Comparison of ENCODE assay signal across 13 cellular contexts in genomic region chr17:43662432-43663141, GRCh38. TPM values are rescaled to one million over a fixed set of nuclear protein-coding genes. Genes with fewer than 3 reads are reported as not detected.
A peak's percentile ranks its signal among the peaks of the same experiment; 100 is the strongest.
DNase-seq lines count a peak whose midpoint lies in the region; ATAC-seq, FAIRE-seq and TF ChIP-seq lines count a peak whose summit lies in the region.
"Had no signal": no experiment of that assay in that cellular context is flagged by ENCODE, and none has a peak within 500 bp of the region (broad histone marks: within the 10 kb centered on the region; RNA-seq: fewer than 3 reads in every experiment).

No MANE protein-coding gene starts in this region.

- CTCF ChIA-PET in CD4-positive, alpha-beta T cell (lab: Charles Lee) = interaction anchor here (0.9 kb wide), 1 partner anchor 11 kb away, joined by 4 read pairs; no protein-coding TSS in a partner anchor
- CTCF ChIA-PET in Calu3 (lab: Charles Lee) = interaction anchor here (0.5 to 1.0 kb wide), 2 partner anchors 86 to 100 kb away, joined by 4 to 7 read pairs; no protein-coding TSS in a partner anchor
- CTCF ChIA-PET in HepG2 (lab: Yijun Ruan, JAX; ENCODE audit: low intra/inter-chr PET ratio, low total read pairs) = interaction anchor here (1.3 kb wide), 1 partner anchor 86 kb away, joined by 3 read pairs; no protein-coding TSS in a partner anchor

- peak overlapping the region; percentile 27 for H3K27ac Mint-ChIP-seq in CD4-positive, alpha-beta T cell
- no peak overlapping the region for H3K27ac Mint-ChIP-seq in Calu3 (ENCODE audit: unreplicated experiment)
- H3K27ac Mint-ChIP-seq in stimulated activated memory B cell treated with anti-CD40 and anti-IgM and Interleukin-4, amounts not matched to agents 10 μg/mL and 1 μg/mL and 100 μg/mL, for 72 hours = no peak overlapping the region

- POLR2A ChIA-PET in CD4-positive, alpha-beta T cell (lab: Charles Lee) = no interaction called here
- POLR2A ChIA-PET in HepG2 (lab: Yijun Ruan, JAX) = interaction anchor here (0.9 kb wide), 1 partner anchor 89 kb away, joined by 3 read pairs; no protein-coding TSS in a partner anchor

- FAIRE-seq in A204.1 (lab: Jason Lieb, UNC) (peak; percentile 44), keratinocyte (lab: Jason Lieb, UNC) (peak; percentile 34), HepG2 (lab: Jason Lieb, UNC) (no peak)
- FAIRE-seq: kidney had no signal

- H3K36me3 Mint-ChIP-seq in CD4-positive, alpha-beta T cell (ENCODE audit: low read depth) = no peaks in the 10 kb centered on the region
- H3K36me3 Mint-ChIP-seq in Calu3 (ENCODE audit: insufficient read depth, unreplicated experiment) = no peaks in the 10 kb centered on the region
- H3K36me3 Mint-ChIP-seq in stimulated activated memory B cell treated with anti-CD40 and anti-IgM and Interleukin-4, amounts not matched to agents 10 μg/mL and 1 μg/mL and 100 μg/mL, for 72 hours = no peaks in the 10 kb centered on the region

- H3K4me2 ChIP-seq in keratinocyte (ENCODE audit: control insufficient read depth, extremely low read depth, insufficient read depth, low read depth, low read length) (no peak overlapping the region), HepG2 (ENCODE audit: low read depth, low read length) (no peak overlapping the region)

- TF ChIP-seq EP300 in HepG2 (IDR thresholded peaks at IDR 0.05; ENCODE audit: low read depth in 2 of 2, low read length in 2 of 2) (no peak), HepG2 (CRISPR knock-in tag; IDR thresholded peaks at IDR 0.05; ENCODE audit: borderline replicate concordance) (no peak)

- H3K4me1 ChIP-seq in SJCRH30 = peaks cover 56% of the 10 kb centered on the region
- peaks cover 19% of the 10 kb centered on the region for H3K4me1 ChIP-seq in keratinocyte (ENCODE audit: control insufficient read depth, extremely low read depth, insufficient read depth, low read length)
- peaks cover 38% of the 10 kb centered on the region for H3K4me1 ChIP-seq in HepG2 (ENCODE audit: insufficient read depth, low read length)

- H4K20me1 ChIP-seq in keratinocyte (ENCODE audit: control insufficient read depth, extremely low read depth, insufficient read depth, low read length) = no peaks in the 10 kb centered on the region
- H4K20me1 ChIP-seq in HepG2 (ENCODE audit: insufficient read depth, low read length) = no peaks in the 10 kb centered on the region

- TF ChIP-seq RAD21 in HepG2 (CRISPR knock-in tag; IDR thresholded peaks at IDR 0.05) = no peak

- BruUV-seq in Calu3 (replicated peaks; lab: Mats Ljungman, UMichigan) (no TSS peak), HepG2 (replicated peaks; lab: Mats Ljungman, UMichigan) (no TSS peak)

- DNase-seq in CD4-positive, alpha-beta T cell = no peak
- DNase-seq in SJCRH30 = peak; percentile 65 to 80
- no peak for DNase-seq in keratinocyte (ENCODE audit: low read depth, low spot score)
- DNase-seq in stimulated activated CD4-positive, alpha-beta T cell treated with anti-CD3 and anti-CD28 coated beads, Interleukin-2, amount 100 ng/mL, for 24 hours = no peak
- DNase-seq in Calu3 = no peak
- DNase-seq in HepG2 (ENCODE audit: low spot score) = no peak
- DNase-seq: activated effector memory CD4-positive, alpha-beta T cell treated with Interleukin-2 at 50 U/mL for 16 hours; cortex of kidney; kidney; NCI-H2107 had no signal

- dilution Hi-C loops in keratinocyte (cut with MboI; ENCODE audit: extremely low pct_ligation_motif_present, low sequenced_read_pairs) = no loop called here

- intact Hi-C loops in CD4-positive, alpha-beta T cell (cut with DNase I, micrococcal nuclease) = no loop called here
- intact Hi-C loops in Calu3 (cut with micrococcal nuclease; ENCODE audit: unreplicated experiment) (no loop called here), HepG2 (cut with micrococcal nuclease; ENCODE audit: unreplicated experiment) (no loop called here)

- H3K4me3 Mint-ChIP-seq in CD4-positive, alpha-beta T cell = peak overlapping the region; percentile 12
- no peak overlapping the region for H3K4me3 Mint-ChIP-seq in Calu3 (ENCODE audit: low read depth, unreplicated experiment)
- no peak overlapping the region for H3K4me3 Mint-ChIP-seq in stimulated activated memory B cell treated with anti-CD40 and anti-IgM and Interleukin-4, amounts not matched to agents 10 μg/mL and 1 μg/mL and 100 μg/mL, for 72 hours

- ATAC-seq in CD4-positive, alpha-beta T cell (ENCODE audit: poor library complexity) = no peak
- ATAC-seq in HepG2 = no peak
- no peak for ATAC-seq in stimulated activated memory B cell treated with anti-CD40 and anti-IgM and Interleukin-4, amounts not matched to agents 10 μg/mL and 1 μg/mL and 100 μg/mL, for 72 hours
- ATAC-seq: Panc1 had no signal

- no peak for TF ChIP-seq POLR2A in HepG2 (IDR thresholded peaks at IDR 0.05; ENCODE audit: insufficient read depth in 1 of 2, low read depth in 2 of 2, low read length in 2 of 2)

- no peaks in the 10 kb centered on the region for H3K9me3 Mint-ChIP-seq in CD4-positive, alpha-beta T cell
- no peaks in the 10 kb centered on the region for H3K9me3 Mint-ChIP-seq in Calu3 (ENCODE audit: low read depth, unreplicated experiment)
- no peaks in the 10 kb centered on the region for H3K9me3 Mint-ChIP-seq in stimulated activated memory B cell treated with anti-CD40 and anti-IgM and Interleukin-4, amounts not matched to agents 10 μg/mL and 1 μg/mL and 100 μg/mL, for 72 hours

- H3K9ac ChIP-seq in keratinocyte (ENCODE audit: control insufficient read depth, extremely low read depth, insufficient read depth, low read length) (no peak overlapping the region), HepG2 (ENCODE audit: insufficient read depth, low read depth, low read length) (no peak overlapping the region)

- H3K4me1 Mint-ChIP-seq in CD4-positive, alpha-beta T cell (ENCODE audit: low read depth) = peaks cover 31% of the 10 kb centered on the region
- H3K4me1 Mint-ChIP-seq in Calu3 (ENCODE audit: low read depth, unreplicated experiment) = no peaks in the 10 kb centered on the region
- H3K4me1 Mint-ChIP-seq in stimulated activated memory B cell treated with anti-CD40 and anti-IgM and Interleukin-4, amounts not matched to agents 10 μg/mL and 1 μg/mL and 100 μg/mL, for 72 hours = no peaks in the 10 kb centered on the region

- H3K79me2 ChIP-seq in keratinocyte (ENCODE audit: control insufficient read depth, insufficient read depth, low read length) (no peaks in the 10 kb centered on the region), HepG2 (ENCODE audit: insufficient read depth, low read length) (no peaks in the 10 kb centered on the region)

- WGBS in HepG2 (ENCODE audit: low lambda C conversion rate) = 54% methylated on average over 12 of the region's 12 CpGs

- no peak overlapping the region for H2AFZ ChIP-seq in keratinocyte (ENCODE audit: control insufficient read depth, low read length)
- no peak overlapping the region for H2AFZ ChIP-seq in HepG2 (ENCODE audit: low read length)

- in situ Hi-C loops in HepG2 (cut with HindIII; ENCODE audit: extremely low pct_ligation_motif_present, low pct_unique_long_range_greater_than_20kb) = no loop called here

- no peaks in the 10 kb centered on the region for H3K27me3 Mint-ChIP-seq in CD4-positive, alpha-beta T cell
- peaks cover 66% of the 10 kb centered on the region for H3K27me3 Mint-ChIP-seq in Calu3 (ENCODE audit: unreplicated experiment)
- H3K27me3 Mint-ChIP-seq in stimulated activated memory B cell treated with anti-CD40 and anti-IgM and Interleukin-4, amounts not matched to agents 10 μg/mL and 1 μg/mL and 100 μg/mL, for 72 hours = peaks cover 56% of the 10 kb centered on the region

- H3K36me3 ChIP-seq in SJCRH30 = no peaks in the 10 kb centered on the region
- H3K36me3 ChIP-seq in keratinocyte (ENCODE audit: control insufficient read depth in 2 of 2, extremely low read depth in 1 of 2, insufficient read depth in 2 of 2, low read length in 2 of 2) = no peaks in the 10 kb centered on the region
- no peaks in the 10 kb centered on the region for H3K36me3 ChIP-seq in HepG2 (replicated peaks in 1 of 2; ENCODE audit: control insufficient read depth in 1 of 2, insufficient read depth in 2 of 2, low read length in 2 of 2)

- H3K9me1 ChIP-seq in keratinocyte (ENCODE audit: control insufficient read depth, extremely low read depth, insufficient read depth, low read length) = no peaks in the 10 kb centered on the region

- no peaks in the 10 kb centered on the region for H3K9me3 ChIP-seq in CD4-positive, alpha-beta T cell (ENCODE audit: control insufficient read depth, low read length)
- no peaks in the 10 kb centered on the region for H3K9me3 ChIP-seq in SJCRH30 (replicated peaks)
- no peaks in the 10 kb centered on the region for H3K9me3 ChIP-seq in keratinocyte (ENCODE audit: control insufficient read depth, low read depth, low read length)
- no peaks in the 10 kb centered on the region for H3K9me3 ChIP-seq in HepG2 (ENCODE audit: low read length)

- no peaks in the 10 kb centered on the region for H3K27me3 ChIP-seq in CD4-positive, alpha-beta T cell (ENCODE audit: control insufficient read depth, insufficient read depth, low read length)
- H3K27me3 ChIP-seq in SJCRH30 (no peaks in the 10 kb centered on the region), keratinocyte (ENCODE audit: control insufficient read depth, extremely low read depth, insufficient read depth, low read length) (no peaks in the 10 kb centered on the region), HepG2 (ENCODE audit: control insufficient read depth in 1 of 2, insufficient read depth in 2 of 2, low read length in 2 of 2) (peaks cover 11 to 43% of the 10 kb centered on the region in 2 experiments; a peak in 4 of 5 replicates)

- no peak for TF ChIP-seq CTCF in CD4-positive, alpha-beta T cell (IDR thresholded peaks at IDR 0.05)
- TF ChIP-seq CTCF in keratinocyte (optimal IDR thresholded peaks at IDR 0.05 in 1 of 3, IDR thresholded peaks at IDR 0.05 in 1 of 3, conservative IDR thresholded peaks at IDR 0.05 in 1 of 3; ENCODE audit: extremely low read depth in 1 of 3, insufficient read depth in 2 of 3, low read length in 3 of 3) (no peak), Calu3 (IDR thresholded peaks at IDR 0.05; ENCODE audit: unreplicated experiment) (no peak), HepG2 (CRISPR knock-in tag; IDR thresholded peaks at IDR 0.05) (no peak)

- H3K27ac ChIP-seq in CD4-positive, alpha-beta T cell (ENCODE audit: low read depth, low read length) = no peak overlapping the region
- H3K27ac ChIP-seq in SJCRH30 (peak overlapping the region; percentile 97), keratinocyte (ENCODE audit: control insufficient read depth, insufficient read depth, low read length) (no peak overlapping the region), HepG2 (ENCODE audit: extremely low read length, insufficient read depth, low read length) (no peak overlapping the region)

- H3K4me3 ChIP-seq in SJCRH30 = peak overlapping the region; percentile 59
- no peak overlapping the region for H3K4me3 ChIP-seq in keratinocyte (ENCODE audit: control insufficient read depth in 2 of 3, extremely low read depth in 1 of 3, insufficient read depth in 2 of 3, low read depth in 1 of 3, low read length in 3 of 3)
- H3K4me3 ChIP-seq in HepG2 (replicated peaks in 1 of 3; ENCODE audit: insufficient read depth in 1 of 3, low read depth in 2 of 3, low read length in 3 of 3) = no peak overlapping the region

RNA-seq across cellular contexts. Expression of gene MEOX1, which starts 0.9 kb away (rescaled TPM):
- under 1 TPM; 0.41 to 0.50 TPM for total RNA-seq in CD4-positive, alpha-beta T cell
- 44.6 and 44.7 TPM in 2 replicates for total RNA-seq in SJCRH30 (2014; rRNA removed; shearing (Covaris generic))
- polyA plus RNA-seq in keratinocyte (0.05 to 0.10 TPM (median 0.08 TPM) in 3 replicates), HepG2 (2011; rRNA removed) (not detected in 2 replicates)
- polyA plus RNA-seq in keratinocyte (2011; ENCODE audit: low read depth) = 0.31 TPM
- 0.02 and 0.04 TPM in 2 replicates for polyA plus RNA-seq in keratinocyte (2011; cell fraction: cytosol; rRNA removed)
- polyA plus RNA-seq in keratinocyte (2011; cell fraction: nucleus; rRNA removed) = 0.04 and 0.09 TPM in 2 replicates
- polyA plus RNA-seq in keratinocyte (2012; ENCODE audit: low replicate concordance) = 0.11 and 0.28 TPM in 2 replicates
- not detected in 3 replicates for polyA minus RNA-seq in keratinocyte
- not detected for polyA minus RNA-seq in keratinocyte (2011; cell fraction: cytosol; rRNA and poly(A)+ RNA removed)
- polyA minus RNA-seq in keratinocyte (2011; cell fraction: nucleus; rRNA and poly(A)+ RNA removed) = not detected in 2 replicates
- total RNA-seq in Calu3 (2022) (not detected in 2 replicates), HepG2 (2016; rRNA removed; fragmentation: Illumina TruSeq; extraction: Trizol) (not detected in 2 replicates)
- total RNA-seq in HepG2 (2016; cell fraction: cytosol; rRNA removed; fragmentation: Illumina TruSeq; extraction: Trizol; ENCODE audit: low read depth) = not detected in 2 replicates
- not detected in 2 replicates for total RNA-seq in HepG2 (2016; cell fraction: insoluble cytoplasmic fraction; rRNA removed; fragmentation: Illumina TruSeq; extraction: Trizol)
- not detected in 2 replicates for total RNA-seq in HepG2 (2016; cell fraction: membrane; rRNA removed; fragmentation: Illumina TruSeq; extraction: Trizol)
- total RNA-seq in HepG2 (2016; cell fraction: nucleus; rRNA removed; fragmentation: Illumina TruSeq; extraction: Trizol) = not detected in 2 replicates
- polyA plus RNA-seq in HepG2 (2011; cell fraction: cytosol; rRNA removed) = not detected in 2 replicates
- polyA plus RNA-seq in HepG2 (2011; cell fraction: nucleus; rRNA removed) = not detected in 2 replicates
- not detected in 2 replicates for polyA plus RNA-seq in HepG2 (2012)
- polyA plus RNA-seq in HepG2 (2016; cell fraction: cytosol; fragmentation: Illumina TruSeq; extraction: Trizol; ENCODE audit: low read depth) = not detected in 2 replicates
- not detected in 2 replicates for polyA plus RNA-seq in HepG2 (2016; cell fraction: insoluble cytoplasmic fraction; fragmentation: Illumina TruSeq; extraction: Trizol; ENCODE audit: low read depth)
- not detected in 2 replicates for polyA plus RNA-seq in HepG2 (2016; cell fraction: membrane; fragmentation: Illumina TruSeq; extraction: Trizol; ENCODE audit: low read depth)
- not detected in 2 replicates for polyA plus RNA-seq in HepG2 (2016; cell fraction: nucleus; fragmentation: Illumina TruSeq; extraction: Trizol; ENCODE audit: insufficient read depth, low read depth)
- polyA minus RNA-seq in HepG2 (2011; rRNA and poly(A)+ RNA removed; ENCODE audit: low replicate concordance) = 2.2 TPM in 1 of 2 replicates, not detected in the other
- not detected in 2 replicates for polyA minus RNA-seq in HepG2 (2011; cell fraction: cytosol; rRNA and poly(A)+ RNA removed)
- polyA minus RNA-seq in HepG2 (2011; cell fraction: nucleus; rRNA and poly(A)+ RNA removed) = not detected in 2 replicates

Comparison
In these comparisons a context has a peak if more than half of its experiments do, and no peak if none do; other contexts are left out.
1. DNase-seq: peak in SJCRH30 (2 of 2); none in CD4-positive, alpha-beta T cell (0 of 10), keratinocyte (single experiment), stimulated activated CD4-positive, alpha-beta T cell treated with anti-CD3 and anti-CD28 coated beads, Interleukin-2, amount 100 ng/mL, for 24 hours (0 of 2), Calu3 (single experiment) and HepG2 (single experiment).
2. RNA of gene MEOX1, which starts 0.9 kb away (total RNA-seq): 44.6 to 44.7 TPM in SJCRH30; 0.41 to 0.50 TPM in CD4-positive, alpha-beta T cell, not detected in Calu3 and not detected in HepG2; every median in the first group is over 10 times any median in the second.